In genomic region chr5:75481024-75481423, GRCh38 we compare ENCODE assay signal across 25 cellular contexts.
"Had no signal": no experiment of that assay in that cellular context is flagged by ENCODE, and none has a peak within 500 bp of the region (broad histone marks: within the 10 kb centered on the region; RNA-seq: fewer than 3 reads in every experiment).

No MANE protein-coding gene starts in this region.

- H3K4me3 ChIP-seq: cardiac muscle cell, Peyer's patch, SJCRH30 had no signal

- H3K4me1 Mint-ChIP-seq: activated CD8-positive, alpha-beta memory T cell treated with anti-CD3 and anti-CD28 coated beads, Interleukin-2, amount 10 ng/mL, durations not matched to agents 7 days and 5 days had no signal

- H3K9ac ChIP-seq: SK-N-SH had no signal

- H3K27me3 ChIP-seq: brain microvascular endothelial cell, cardiac muscle cell, Peyer's patch, SJCRH30 had no signal

- H3K4me1 ChIP-seq: Peyer's patch, SJCRH30 had no signal

- DNase-seq: activated CD4-positive, alpha-beta T cell treated with anti-CD3 and anti-CD28 coated beads for 48 hours; activated CD4-positive, alpha-beta T cell treated with anti-CD3 and anti-CD28 coated beads, Interleukin-2, amount 50 U/mL, for 48 hours; activated CD8-positive, alpha-beta memory T cell treated with anti-CD3 and anti-CD28 coated beads, Interleukin-2, amount 10 ng/mL, durations not matched to agents 7 days and 5 days; activated gamma-delta T cell; activated naive CD4-positive, alpha-beta T cell treated with anti-CD3 and anti-CD28 coated beads, Interleukin-2, amount 50 U/mL, for 16 hours; activated T-cell treated with anti-CD3 and anti-CD28 coated beads, Interleukin-2, amount 50 U/mL, for 24 hours; brain microvascular endothelial cell; Kasumi-1; KBM-7; NCI-H1105 treated with DMSO at 0.1 percent for 48 hours; NCI-H1436 treated with DMSO at 0.1 percent for 48 hours; NCI-H187 treated with DMSO at 0.1 percent for 48 hours; NCI-H2081 treated with DMSO at 0.1 percent for 48 hours; NCI-H446; NCI-H524; Peyer's patch; Right ventricle myocardium superior; SJCRH30; SK-N-SH; T-helper 1 cell; WERI-Rb-1 had no signal

- H3K9me3 ChIP-seq: Peyer's patch had no signal

- H3K4me2 ChIP-seq: SK-N-SH had no signal

- H3K27ac ChIP-seq: brain microvascular endothelial cell, cardiac muscle cell, Peyer's patch, RWPE1, SJCRH30, WERI-Rb-1 had no signal

- ATAC-seq: activated CD4-positive, CD25-positive, alpha-beta regulatory T cell treated with anti-CD3 and anti-CD28 coated beads, Interleukin-2, amount 50 U/mL, for 24 hours; activated CD8-positive, alpha-beta memory T cell treated with anti-CD3 and anti-CD28 coated beads, Interleukin-2, amount 10 ng/mL, durations not matched to agents 7 days and 5 days; activated T-helper 17 cell treated with anti-CD3 and anti-CD28 coated beads, Interleukin-2, amount 50 U/mL, for 72 hours had no signal

- H3K27ac Mint-ChIP-seq: activated CD8-positive, alpha-beta memory T cell treated with anti-CD3 and anti-CD28 coated beads, Interleukin-2, amount 10 ng/mL, durations not matched to agents 7 days and 5 days; activated T-cell treated with anti-CD3 and anti-CD28 coated beads, Interleukin-2, amount 50 U/mL, for 24 hours; activated T-helper 17 cell treated with anti-CD3 and anti-CD28 coated beads, Interleukin-2, amount 50 U/mL, for 72 hours had no signal

- H3K4me3 Mint-ChIP-seq: activated CD8-positive, alpha-beta memory T cell treated with anti-CD3 and anti-CD28 coated beads, Interleukin-2, amount 10 ng/mL, durations not matched to agents 7 days and 5 days; activated T-cell treated with anti-CD3 and anti-CD28 coated beads, Interleukin-2, amount 50 U/mL, for 24 hours; activated T-helper 17 cell treated with anti-CD3 and anti-CD28 coated beads, Interleukin-2, amount 50 U/mL, for 72 hours had no signal

- H3K36me3 ChIP-seq: brain microvascular endothelial cell, cardiac muscle cell, Peyer's patch, SJCRH30, WERI-Rb-1 had no signal

- H3K27me3 Mint-ChIP-seq: activated CD8-positive, alpha-beta memory T cell treated with anti-CD3 and anti-CD28 coated beads, Interleukin-2, amount 10 ng/mL, durations not matched to agents 7 days and 5 days; activated T-cell treated with anti-CD3 and anti-CD28 coated beads, Interleukin-2, amount 50 U/mL, for 24 hours; activated T-helper 17 cell treated with anti-CD3 and anti-CD28 coated beads, Interleukin-2, amount 50 U/mL, for 72 hours had no signal
